Comparison of ENCODE assay signal across 1 cellular context in the genomic region with DNA sequence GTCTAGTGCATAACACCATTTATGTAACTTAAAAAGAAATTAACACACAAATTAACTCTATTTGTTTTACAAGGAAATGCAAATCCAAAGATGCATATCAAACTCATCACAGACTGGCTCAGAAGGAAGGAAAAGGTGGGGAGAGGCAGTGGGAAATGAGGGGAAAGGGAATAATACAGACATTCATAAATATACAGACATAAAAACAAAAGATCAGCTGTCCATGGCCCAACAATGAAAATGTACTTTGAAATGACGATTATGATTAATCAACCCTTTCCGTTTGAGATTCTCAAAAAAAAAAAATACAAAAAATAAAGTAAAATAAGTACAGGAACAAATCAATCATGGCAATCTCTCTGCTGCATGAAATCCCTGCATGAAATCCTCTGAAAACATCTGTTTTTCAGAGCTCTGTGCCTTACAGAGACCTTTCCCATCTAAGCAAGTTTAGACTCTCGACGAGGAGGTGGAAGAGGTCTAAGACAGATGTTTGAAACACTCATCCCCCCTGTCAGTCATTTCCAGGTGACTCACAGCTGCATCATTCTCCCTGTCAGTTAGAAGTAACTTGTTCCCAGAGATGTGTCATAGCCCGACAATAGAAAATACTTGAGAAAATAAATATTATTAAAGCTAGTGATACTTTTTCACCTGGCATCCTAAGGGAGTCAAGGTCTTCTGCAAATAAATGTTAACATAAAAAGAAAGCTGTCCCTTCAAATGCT.
TF ChIP-seq lines count a peak whose summit lies in the region.

No MANE protein-coding gene starts in this region.

TF ChIP-seq in neural cell, 6 proteins besides CTCF, POLR2A, EP300 and RAD21 (continued from another document):
- TF ChIP-seq, protein P1, sequence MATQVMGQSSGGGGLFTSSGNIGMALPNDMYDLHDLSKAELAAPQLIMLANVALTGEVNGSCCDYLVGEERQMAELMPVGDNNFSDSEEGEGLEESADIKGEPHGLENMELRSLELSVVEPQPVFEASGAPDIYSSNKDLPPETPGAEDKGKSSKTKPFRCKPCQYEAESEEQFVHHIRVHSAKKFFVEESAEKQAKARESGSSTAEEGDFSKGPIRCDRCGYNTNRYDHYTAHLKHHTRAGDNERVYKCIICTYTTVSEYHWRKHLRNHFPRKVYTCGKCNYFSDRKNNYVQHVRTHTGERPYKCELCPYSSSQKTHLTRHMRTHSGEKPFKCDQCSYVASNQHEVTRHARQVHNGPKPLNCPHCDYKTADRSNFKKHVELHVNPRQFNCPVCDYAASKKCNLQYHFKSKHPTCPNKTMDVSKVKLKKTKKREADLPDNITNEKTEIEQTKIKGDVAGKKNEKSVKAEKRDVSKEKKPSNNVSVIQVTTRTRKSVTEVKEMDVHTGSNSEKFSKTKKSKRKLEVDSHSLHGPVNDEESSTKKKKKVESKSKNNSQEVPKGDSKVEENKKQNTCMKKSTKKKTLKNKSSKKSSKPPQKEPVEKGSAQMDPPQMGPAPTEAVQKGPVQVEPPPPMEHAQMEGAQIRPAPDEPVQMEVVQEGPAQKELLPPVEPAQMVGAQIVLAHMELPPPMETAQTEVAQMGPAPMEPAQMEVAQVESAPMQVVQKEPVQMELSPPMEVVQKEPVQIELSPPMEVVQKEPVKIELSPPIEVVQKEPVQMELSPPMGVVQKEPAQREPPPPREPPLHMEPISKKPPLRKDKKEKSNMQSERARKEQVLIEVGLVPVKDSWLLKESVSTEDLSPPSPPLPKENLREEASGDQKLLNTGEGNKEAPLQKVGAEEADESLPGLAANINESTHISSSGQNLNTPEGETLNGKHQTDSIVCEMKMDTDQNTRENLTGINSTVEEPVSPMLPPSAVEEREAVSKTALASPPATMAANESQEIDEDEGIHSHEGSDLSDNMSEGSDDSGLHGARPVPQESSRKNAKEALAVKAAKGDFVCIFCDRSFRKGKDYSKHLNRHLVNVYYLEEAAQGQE (IDR thresholded peaks at IDR 0.05; ENCODE audit: borderline replicate concordance) = no peak
TF ChIP-seq in neural cell: peak in this region for 1.
